34 cellular contexts compared by ENCODE assay signal in the genomic region with DNA sequence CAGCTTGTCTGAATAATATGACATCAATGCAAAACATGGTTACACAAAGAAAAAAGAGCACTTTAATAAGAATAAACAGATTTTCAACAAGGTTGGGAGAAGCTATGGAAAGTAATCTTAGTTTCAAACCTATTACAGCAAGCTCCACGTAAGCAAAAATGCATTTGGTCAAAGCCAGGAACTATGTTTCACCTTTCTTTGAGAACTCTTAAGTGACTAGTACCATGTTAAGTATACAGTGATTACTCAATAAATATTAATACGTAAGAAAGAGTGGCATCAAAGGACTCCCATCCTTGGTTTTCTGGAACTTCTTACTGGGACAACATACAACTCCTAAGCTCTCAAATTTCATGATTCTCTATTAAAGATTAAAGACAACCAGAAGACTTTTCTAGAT.
"Had no signal": no experiment of that assay in that cellular context is flagged by ENCODE, and none has a peak within 500 bp of the region (broad histone marks: within the 10 kb centered on the region; RNA-seq: fewer than 3 reads in every experiment).

No MANE protein-coding gene starts in this region.

- H3K36me3 ChIP-seq: MG63 had no signal

- H3K4me3 ChIP-seq: MG63 had no signal

- H3K27ac ChIP-seq: KMS-11 had no signal

- H3K9me3 ChIP-seq: MG63 had no signal

- DNase-seq: Karpas-422, Kasumi-1, MG63, MM.1S, MV-4-11, NCI-H1048, NCI-H1092, NCI-H1092 treated with DMSO at 0.1 percent for 48 hours, NCI-H1105, NCI-H1105 treated with DMSO at 0.1 percent for 48 hours, NCI-H1417, NCI-H1417 treated with DMSO at 0.1 percent for 48 hours, NCI-H1436, NCI-H1436 treated with DMSO at 0.1 percent for 48 hours, NCI-H146, NCI-H1694, NCI-H1694 treated with DMSO at 0.1 percent for 48 hours, NCI-H187, NCI-H187 treated with DMSO at 0.1 percent for 48 hours, NCI-H1930, NCI-H2029, NCI-H2029 treated with DMSO at 0.1 percent for 48 hours, NCI-H2081, NCI-H2081 treated with DMSO at 0.1 percent for 48 hours, NCI-H2107, NCI-H2171, NCI-H2171 treated with DMSO at 0.1 percent for 48 hours, NCI-H2227 treated with DMSO at 0.1 percent for 48 hours, NCI-H226, NCI-H345, NCI-H446, NCI-H446 treated with DMSO at 0.1 percent for 48 hours, NCI-H510A had no signal

- H3K4me2 ChIP-seq: KMS-11 had no signal

- H3K27me3 ChIP-seq: MG63 had no signal

- H3K9ac ChIP-seq: KMS-11 had no signal
